ENCODE assay signal across 24 cellular contexts in genomic region chr15:62428259-62428658, GRCh38.
"Had no signal": no experiment of that assay in that cellular context is flagged by ENCODE, and none has a peak within 500 bp of the region (broad histone marks: within the 10 kb centered on the region; RNA-seq: fewer than 3 reads in every experiment).

No MANE protein-coding gene starts in this region.

- H3K9me3 ChIP-seq: heart right ventricle, left ventricle myocardium inferior, neutrophil, right atrium auricular region, right lobe of liver, testis, thyroid gland, uterus had no signal

- ATAC-seq: naive thymus-derived CD8-positive, alpha-beta T cell; right lobe of liver; stimulated activated memory B cell treated with anti-CD40 and anti-IgM and Interleukin-4, amounts not matched to agents 10 μg/mL and 1 μg/mL and 100 μg/mL, for 72 hours; stimulated activated naive CD8-positive, alpha-beta T cell treated with anti-CD3 and anti-CD28 coated beads, Interleukin-15, amount 100 ng/mL, for 72 hours had no signal

- H3K36me3 Mint-ChIP-seq: naive thymus-derived CD8-positive, alpha-beta T cell; neural progenitor cell; stimulated activated memory B cell treated with anti-CD40 and anti-IgM and Interleukin-4, amounts not matched to agents 10 μg/mL and 1 μg/mL and 100 μg/mL, for 72 hours had no signal

- H3K4me1 Mint-ChIP-seq: naive thymus-derived CD8-positive, alpha-beta T cell; stimulated activated memory B cell treated with anti-CD40 and anti-IgM and Interleukin-4, amounts not matched to agents 10 μg/mL and 1 μg/mL and 100 μg/mL, for 72 hours; stimulated activated naive CD8-positive, alpha-beta T cell treated with anti-CD3 and anti-CD28 coated beads, Interleukin-15, amount 100 ng/mL, for 72 hours had no signal

- H3K9me3 Mint-ChIP-seq: naive thymus-derived CD8-positive, alpha-beta T cell; nephron progenitor cell; neural progenitor cell; stimulated activated memory B cell treated with anti-CD40 and anti-IgM and Interleukin-4, amounts not matched to agents 10 μg/mL and 1 μg/mL and 100 μg/mL, for 72 hours; stimulated activated naive CD8-positive, alpha-beta T cell treated with anti-CD3 and anti-CD28 coated beads, Interleukin-15, amount 100 ng/mL, for 72 hours; type B pancreatic cell had no signal

- H3K27ac Mint-ChIP-seq: naive thymus-derived CD8-positive, alpha-beta T cell; nephron progenitor cell; neural progenitor cell; stimulated activated memory B cell treated with anti-CD40 and anti-IgM and Interleukin-4, amounts not matched to agents 10 μg/mL and 1 μg/mL and 100 μg/mL, for 72 hours; stimulated activated naive CD8-positive, alpha-beta T cell treated with anti-CD3 and anti-CD28 coated beads, Interleukin-15, amount 100 ng/mL, for 72 hours; type B pancreatic cell had no signal

- DNase-seq: heart right ventricle; left ventricle myocardium inferior; naive thymus-derived CD8-positive, alpha-beta T cell; nephron progenitor cell; occipital lobe; right lobe of liver; stimulated activated CD4-positive, alpha-beta T cell treated with anti-CD3 and anti-CD28 coated beads, Interleukin-1b, Interleukin-23, amount 100 ng/mL, for 48 hours; stimulated activated CD4-positive, alpha-beta T cell treated with anti-CD3 and anti-CD28 coated beads, Interleukin-2, amount 100 ng/mL, for 48 hours; stimulated activated CD4-positive, alpha-beta T cell treated with anti-CD3 and anti-CD28 coated beads, Interleukin-4, amount 100 ng/mL, for 4 hours; stimulated activated CD8-positive, alpha-beta memory T cell treated with anti-CD3 and anti-CD28 coated beads, Interleukin-4, amount 100 ng/mL, for 48 hours; stimulated activated naive CD4-positive, alpha-beta T cell treated with Interleukin-2 at 50 U/mL for 16 hours; stimulated activated naive CD8-positive, alpha-beta T cell treated with anti-CD3 and anti-CD28 coated beads, Interleukin-15, amount 100 ng/mL, for 72 hours; testis; thyroid gland; uterus had no signal

- H3K36me3 ChIP-seq: left ventricle myocardium inferior, neural progenitor cell, neutrophil, right atrium auricular region, right lobe of liver, thyroid gland, uterus had no signal

- H3K4me3 Mint-ChIP-seq: naive thymus-derived CD8-positive, alpha-beta T cell; nephron progenitor cell; neural progenitor cell; stimulated activated memory B cell treated with anti-CD40 and anti-IgM and Interleukin-4, amounts not matched to agents 10 μg/mL and 1 μg/mL and 100 μg/mL, for 72 hours; stimulated activated naive CD8-positive, alpha-beta T cell treated with anti-CD3 and anti-CD28 coated beads, Interleukin-15, amount 100 ng/mL, for 72 hours; type B pancreatic cell had no signal

- H3K27ac ChIP-seq: heart right ventricle, hepatocyte, left ventricle myocardium inferior, neural progenitor cell, neutrophil, parathyroid adenoma, right atrium auricular region, right lobe of liver, testis had no signal

- H3K4me3 ChIP-seq: heart right ventricle, hepatocyte, left ventricle myocardium inferior, lung, neural progenitor cell, right atrium auricular region, right lobe of liver, smooth muscle cell, testis, thyroid gland, uterus had no signal

- H3K27me3 Mint-ChIP-seq: naive thymus-derived CD8-positive, alpha-beta T cell; stimulated activated naive CD8-positive, alpha-beta T cell treated with anti-CD3 and anti-CD28 coated beads, Interleukin-15, amount 100 ng/mL, for 72 hours; type B pancreatic cell had no signal

- H3K27me3 ChIP-seq: heart right ventricle, hepatocyte, neural progenitor cell, neutrophil, right atrium auricular region, right lobe of liver, testis, thyroid gland, uterus had no signal

- H3K4me1 ChIP-seq: neural progenitor cell, parathyroid adenoma, right lobe of liver, testis had no signal

- H3K9ac ChIP-seq: neural progenitor cell, parathyroid adenoma had no signal
